ENCODE assay signal across 17 cellular contexts in genomic region chr16:399278-400019, GRCh38. TPM values are rescaled to one million over a fixed set of nuclear protein-coding genes. Genes with fewer than 3 reads are reported as not detected.
DNase-seq lines count a peak whose midpoint lies in the region; ATAC-seq and TF ChIP-seq lines count a peak whose summit lies in the region.
"Had no signal": no experiment of that assay in that cellular context is flagged by ENCODE, and none has a peak within 500 bp of the region (broad histone marks: within the 10 kb centered on the region; RNA-seq: fewer than 3 reads in every experiment).

No MANE protein-coding gene starts in this region.

- H3K36me3 Mint-ChIP-seq in CD4-positive, alpha-beta memory T cell = peaks cover 0 to 4% of the 10 kb centered on the region in 2 donors
- no peaks in the 10 kb centered on the region for H3K36me3 Mint-ChIP-seq in activated naive CD8-positive, alpha-beta T cell treated with anti-CD3 and anti-CD28 coated beads, Interleukin-2, amount 50 U/mL, for 24 hours (ENCODE audit: low read depth)
- no peaks in the 10 kb centered on the region for H3K36me3 Mint-ChIP-seq in nephron (ENCODE audit: low read depth)

- TF ChIP-seq CTCF in HEK293 (tag by site-specific recombination; IDR thresholded peaks at IDR 0.05) (no peak), nephron (IDR thresholded peaks at IDR 0.05; ENCODE audit: unreplicated experiment in 3 of 3) (no peak), brain microvascular endothelial cell (IDR thresholded peaks at IDR 0.05; ENCODE audit: low read depth, low read length, missing control alignments) (no peak)

- H3K9me3 ChIP-seq in CD4-positive, alpha-beta memory T cell (ENCODE audit: control insufficient read depth in 1 of 2, low read length in 2 of 2) = no peaks in the 10 kb centered on the region
- H3K9me3 ChIP-seq in HEK293 (ENCODE audit: control insufficient read depth, insufficient read depth, low read depth, low read length) = no peaks in the 10 kb centered on the region
- H3K9me3 ChIP-seq in MG63 = no peaks in the 10 kb centered on the region
- H3K9me3 ChIP-seq: heart left ventricle, tibial artery had no signal

- POLR2A ChIA-PET in CD4-positive, alpha-beta memory T cell (lab: Charles Lee; ENCODE audit: partially characterized antibody) = interaction anchor here (1.0 to 4.1 kb wide), 5 partner anchors 11 to 236 kb away, joined by 3 to 35 read pairs (median 4); partner anchors contain the start of genes CAPN15, METTL26, PGAP6 and RAB11FIP3
- POLR2A ChIA-PET in HEK293 (lab: Yijun Ruan, JAX) = interaction anchor here (0.6 to 1.1 kb wide), 2 partner anchors 27 to 89 kb away, joined by 3 to 4 read pairs; no protein-coding TSS in a partner anchor

- no peaks in the 10 kb centered on the region for H3K27me3 ChIP-seq in CD4-positive, alpha-beta memory T cell (ENCODE audit: insufficient read depth, low read length)
- H3K27me3 ChIP-seq in brain microvascular endothelial cell (replicated peaks) (no peaks in the 10 kb centered on the region), MG63 (no peaks in the 10 kb centered on the region)
- H3K27me3 ChIP-seq: heart left ventricle, tibial artery had no signal

- CTCF ChIA-PET in CD4-positive, alpha-beta memory T cell (lab: Charles Lee; ENCODE audit: partially characterized antibody) = interaction anchor here (2.3 kb wide), 1 partner anchor 8 kb away, joined by 7 read pairs; no protein-coding TSS in a partner anchor
- CTCF ChIA-PET in HEK293 (lab: Yijun Ruan, JAX) = interaction anchor here (0.6 to 1.3 kb wide), 3 partner anchors 8 to 60 kb away, joined by 3 to 5 read pairs (median 5); no protein-coding TSS in a partner anchor

- no peak overlapping the region for H3K27ac ChIP-seq in CD4-positive, alpha-beta memory T cell (ENCODE audit: low read depth, low read length)
- H3K27ac ChIP-seq in HEK293 (ENCODE audit: extremely low read depth, low read depth, low read length) (no peak overlapping the region), brain microvascular endothelial cell (no peak overlapping the region)

- in situ Hi-C loops in brain microvascular endothelial cell (cut with HindIII; ENCODE audit: low pct_ligation_motif_present, low sequenced_read_pairs) = no loop called here

- intact Hi-C loops in CD4-positive, alpha-beta memory T cell (cut with micrococcal nuclease) = no loop called here

- H3K27ac Mint-ChIP-seq in CD4-positive, alpha-beta memory T cell = peak overlapping the region in 5 of 7 donors; percentile 12 to 91 (median 57)
- H3K27ac Mint-ChIP-seq in activated naive CD8-positive, alpha-beta T cell treated with anti-CD3 and anti-CD28 coated beads, Interleukin-2, amount 50 U/mL, for 24 hours = no peak overlapping the region
- peak overlapping the region in 1 of 3 experiments; percentile 58 for H3K27ac Mint-ChIP-seq in nephron

- peaks cover 12 to 32% (median 18%) of the 10 kb centered on the region in 4 donors for H3K4me1 Mint-ChIP-seq in CD4-positive, alpha-beta memory T cell
- H3K4me1 Mint-ChIP-seq in activated naive CD8-positive, alpha-beta T cell treated with anti-CD3 and anti-CD28 coated beads, Interleukin-2, amount 50 U/mL, for 24 hours = peaks cover 30% of the 10 kb centered on the region
- peaks cover 11% of the 10 kb centered on the region for H3K4me1 Mint-ChIP-seq in nephron

- no peaks in the 10 kb centered on the region for H3K36me3 ChIP-seq in CD4-positive, alpha-beta memory T cell (ENCODE audit: insufficient read depth, low read length)
- peaks cover 0 to 27% of the 10 kb centered on the region in 2 experiments; a peak in 2 of 3 replicates for H3K36me3 ChIP-seq in HEK293 (ENCODE audit: control insufficient read depth in 2 of 2, insufficient read depth in 1 of 2, low read length in 2 of 2)
- H3K36me3 ChIP-seq in brain microvascular endothelial cell (replicated peaks) = peaks cover 12% of the 10 kb centered on the region
- peaks cover 38% of the 10 kb centered on the region for H3K36me3 ChIP-seq in MG63

- no peak for DNase-seq in CD4-positive, alpha-beta memory T cell
- no peak for DNase-seq in activated naive CD8-positive, alpha-beta T cell treated with anti-CD3 and anti-CD28 coated beads, Interleukin-2, amount 50 U/mL, for 24 hours
- no peak for DNase-seq in brain microvascular endothelial cell
- no peak for DNase-seq in MG63
- DNase-seq: activated CD4-positive, alpha-beta T cell treated with anti-CD3 and anti-CD28 coated beads for 4 hours; activated gamma-delta T cell; caudate nucleus; left colon; NCI-H2107; occipital lobe; stimulated activated CD4-positive, alpha-beta T cell treated with anti-CD3 and anti-CD28 coated beads, Interleukin-12 subunit alpha, Interleukin-12 subunit beta, amount 100 ng/mL, for 4 hours; tibial artery had no signal

- H3K9me3 Mint-ChIP-seq in CD4-positive, alpha-beta memory T cell = no peaks in the 10 kb centered on the region
- H3K9me3 Mint-ChIP-seq in activated naive CD8-positive, alpha-beta T cell treated with anti-CD3 and anti-CD28 coated beads, Interleukin-2, amount 50 U/mL, for 24 hours = no peaks in the 10 kb centered on the region
- H3K9me3 Mint-ChIP-seq in nephron = no peaks in the 10 kb centered on the region

- ATAC-seq in activated naive CD8-positive, alpha-beta T cell treated with anti-CD3 and anti-CD28 coated beads, Interleukin-2, amount 50 U/mL, for 24 hours = no peak
- ATAC-seq in HG03460 (IDR thresholded peaks at IDR 0.05; ENCODE audit: unreplicated experiment) (no peak), HG03097 (IDR thresholded peaks at IDR 0.05; ENCODE audit: low FRiP score, unreplicated experiment) (no peak)
- ATAC-seq: heart left ventricle, left colon had no signal

- H3K27me3 Mint-ChIP-seq in CD4-positive, alpha-beta memory T cell = no peaks in the 10 kb centered on the region
- H3K27me3 Mint-ChIP-seq in activated naive CD8-positive, alpha-beta T cell treated with anti-CD3 and anti-CD28 coated beads, Interleukin-2, amount 50 U/mL, for 24 hours = peaks cover 10% of the 10 kb centered on the region
- no peaks in the 10 kb centered on the region for H3K27me3 Mint-ChIP-seq in nephron (ENCODE audit: low read depth)

- no peak overlapping the region for H3K4me3 ChIP-seq in CD4-positive, alpha-beta memory T cell (ENCODE audit: low read length in 2 of 2)
- H3K4me3 ChIP-seq in HEK293 (ENCODE audit: low read depth, low read length) (no peak overlapping the region), brain microvascular endothelial cell (ENCODE audit: low read depth, low read length) (no peak overlapping the region), MG63 (no peak overlapping the region)

- H3K4me1 ChIP-seq in CD4-positive, alpha-beta memory T cell (ENCODE audit: insufficient read depth, low read length) = peaks cover 20% of the 10 kb centered on the region
- no peaks in the 10 kb centered on the region for H3K4me1 ChIP-seq in HEK293 (ENCODE audit: control insufficient read depth, insufficient read depth, low read length)

- peak overlapping the region; percentile 49 to 94 (median 66) for H3K4me3 Mint-ChIP-seq in CD4-positive, alpha-beta memory T cell
- peak overlapping the region; percentile 26 for H3K4me3 Mint-ChIP-seq in activated naive CD8-positive, alpha-beta T cell treated with anti-CD3 and anti-CD28 coated beads, Interleukin-2, amount 50 U/mL, for 24 hours
- peak overlapping the region; percentile 61 to 90 (median 85) for H3K4me3 Mint-ChIP-seq in nephron

TF ChIP-seq in HEK293, 187 proteins besides CTCF, POLR2A, EP300 and RAD21 (continues in another document):
- TF ChIP-seq SCRT2 (tag by site-specific recombination; IDR thresholded peaks at IDR 0.05) (no peak), ZNF214 (tag by site-specific recombination; IDR thresholded peaks at IDR 0.05; ENCODE audit: borderline replicate concordance) (no peak), PATZ1 (tag by site-specific recombination; IDR thresholded peaks at IDR 0.05) (peak; percentile 12; the same call in 1 of the 2 replicates), ZNF366 (tag by site-specific recombination; conservative IDR thresholded peaks at IDR 0.05) (no peak), ZXDB (tag by site-specific recombination; IDR thresholded peaks at IDR 0.05) (no peak), ZNF596 (tag by site-specific recombination; IDR thresholded peaks at IDR 0.05) (no peak), SP7 (tag by site-specific recombination; IDR thresholded peaks at IDR 0.05) (no peak)

RNA-seq across cellular contexts. Expression of gene DECR2, which starts 2.2 kb away (rescaled TPM):
- total RNA-seq in CD4-positive, alpha-beta memory T cell = 1 to 10 TPM; 5.1 to 7.3 TPM
- 1 to 10 TPM; 3.4 to 4.1 TPM for polyA plus RNA-seq in CD4-positive, alpha-beta memory T cell
- total RNA-seq in MG63 (2014; rRNA removed; shearing (Covaris generic); ENCODE audit: low replicate concordance) = 31.6 and 37.1 TPM in 2 replicates

RNA-seq across cellular contexts. Expression of gene NME4, which starts 2.5 kb away (rescaled TPM):
- total RNA-seq in CD4-positive, alpha-beta memory T cell = 10 to 100 TPM; 34.9 to 35.4 TPM
- polyA plus RNA-seq in CD4-positive, alpha-beta memory T cell = 10 to 100 TPM; 54.4 to 61.7 TPM
- total RNA-seq in MG63 (2014; rRNA removed; shearing (Covaris generic); ENCODE audit: low replicate concordance) = 188 and 350 TPM in 2 replicates

RNA-seq across cellular contexts. Expression of gene PGAP6, which starts 17.7 kb away (rescaled TPM):
- 10 to 100 TPM; 72.2 to 73.5 TPM for total RNA-seq in CD4-positive, alpha-beta memory T cell
- polyA plus RNA-seq in CD4-positive, alpha-beta memory T cell = 10 to 100 TPM; 22.7 to 40.5 TPM
- total RNA-seq in MG63 (2014; rRNA removed; shearing (Covaris generic); ENCODE audit: low replicate concordance) = 34.2 and 35.5 TPM in 2 replicates

RNA-seq across cellular contexts. Expression of gene RAB11FIP3, which starts 26.0 kb away (rescaled TPM):
- total RNA-seq in CD4-positive, alpha-beta memory T cell = 10 to 100 TPM; 41.8 to 42.6 TPM
- polyA plus RNA-seq in CD4-positive, alpha-beta memory T cell = 1 to 10 TPM in 1 of 2 donors, under 1 TPM in 1; 0.15 to 4.6 TPM
- total RNA-seq in MG63 (2014; rRNA removed; shearing (Covaris generic); ENCODE audit: low replicate concordance) = 33.1 and 42.8 TPM in 2 replicates

RNA-seq across cellular contexts. Expression of gene MRPL28, which starts 29.1 kb away (rescaled TPM):
- total RNA-seq in CD4-positive, alpha-beta memory T cell = 10 to 100 TPM; 27.9 to 29.2 TPM
- 10 to 100 TPM; 58.6 to 59.2 TPM for polyA plus RNA-seq in CD4-positive, alpha-beta memory T cell
- 172 and 192 TPM in 2 replicates for total RNA-seq in MG63 (2014; rRNA removed; shearing (Covaris generic); ENCODE audit: low replicate concordance)

Comparison
In these comparisons a context has a peak if more than half of its experiments do, and no peak if none do; other contexts are left out.
1. H3K4me3 Mint-ChIP-seq: peak in every context shown above with its lines; median percentile 85 in nephron; 66 in CD4-positive, alpha-beta memory T cell; 26 in activated naive CD8-positive, alpha-beta T cell treated with anti-CD3 and anti-CD28 coated beads, Interleukin-2, amount 50 U/mL, for 24 hours.